ENCODE assay signal across 10 cellular contexts in genomic region chr6:145809211-145809610, GRCh38. TPM values are rescaled to one million over a fixed set of nuclear protein-coding genes. Genes with fewer than 3 reads are reported as not detected.
DNase-seq lines count a peak whose midpoint lies in the region; ATAC-seq and FAIRE-seq lines count a peak whose summit lies in the region.
"Had no signal": no experiment of that assay in that cellular context is flagged by ENCODE, and none has a peak within 500 bp of the region (broad histone marks: within the 10 kb centered on the region; RNA-seq: fewer than 3 reads in every experiment).

No MANE protein-coding gene starts in this region.

- H3K27me3 ChIP-seq in muscle layer of duodenum (ENCODE audit: low read depth, low read length) (no peaks in the 10 kb centered on the region), small intestine (ENCODE audit: control insufficient read depth in 2 of 2, insufficient read depth in 2 of 2, low read length in 2 of 2) (no peaks in the 10 kb centered on the region)

- ATAC-seq in GM18517 (IDR thresholded peaks at IDR 0.05; ENCODE audit: unreplicated experiment) = peak; percentile 77
- peak; percentile 83 for ATAC-seq in GM21619 (IDR thresholded peaks at IDR 0.05; ENCODE audit: unreplicated experiment)
- ATAC-seq in HG03354 (IDR thresholded peaks at IDR 0.05; ENCODE audit: poor library complexity, severe bottlenecking, unreplicated experiment) = peak; percentile 83

- no peak for FAIRE-seq in small intestine (lab: Jason Lieb, UNC)

- peaks cover 15 to 19% of the 10 kb centered on the region in 2 donors for H3K36me3 ChIP-seq in muscle layer of duodenum (ENCODE audit: control insufficient read depth in 1 of 2, insufficient read depth in 2 of 2, low read length in 2 of 2)
- peaks cover 0 to 4% of the 10 kb centered on the region in 2 donors for H3K36me3 ChIP-seq in small intestine (ENCODE audit: control insufficient read depth in 2 of 2, insufficient read depth in 2 of 2, low read length in 2 of 2)

- H3K9me3 ChIP-seq in muscle layer of duodenum (ENCODE audit: control insufficient read depth in 1 of 2, low read length in 2 of 2) (no peaks in the 10 kb centered on the region), small intestine (ENCODE audit: control insufficient read depth, low read depth) (no peaks in the 10 kb centered on the region)

- DNase-seq in DMS153 (lab: John Stamatoyannopoulos, UW) (no peak), small intestine (no peak), HT-29 (ENCODE audit: low spot score) (no peak)
- no peak for DNase-seq in activated effector memory CD4-positive, alpha-beta T cell treated with Interleukin-2 at 50 U/mL for 16 hours
- DNase-seq: DMS 273 treated with DMSO at 0.1 percent for 48 hours, NCI-H69 had no signal

- no peak overlapping the region for H3K4me3 ChIP-seq in muscle layer of duodenum (ENCODE audit: low read depth in 1 of 2, low read length in 2 of 2)
- H3K4me3 ChIP-seq in small intestine (ENCODE audit: low read depth in 1 of 2, low read length in 2 of 2) = no peak overlapping the region

- H3K4me1 ChIP-seq in muscle layer of duodenum (ENCODE audit: control insufficient read depth in 1 of 2, insufficient read depth in 2 of 2, low read length in 2 of 2) = peaks cover 10 to 34% of the 10 kb centered on the region in 2 donors
- H3K4me1 ChIP-seq in small intestine (ENCODE audit: control insufficient read depth in 2 of 2, insufficient read depth in 1 of 2, low read depth in 1 of 2, low read length in 1 of 2) = no peaks in the 10 kb centered on the region

- peak overlapping the region; percentile 48 for H3K27ac ChIP-seq in muscle layer of duodenum (ENCODE audit: low read length)
- H3K27ac ChIP-seq in small intestine (ENCODE audit: low read depth in 1 of 2, low read length in 1 of 2) = no peak overlapping the region

RNA-seq across cellular contexts. Expression of gene FBXO30, which starts 5.4 kb away (rescaled TPM):
- 1 to 10 TPM; 1.9 to 4.2 (median 3.6) TPM for polyA plus RNA-seq in small intestine
- 1.8 and 1.9 TPM in 2 replicates for total RNA-seq in HT-29 (2014; rRNA removed; shearing (Covaris generic))
